In genomic region chr4:81473664-81474265, GRCh38 we compare ENCODE assay signal across 8 cellular contexts. TPM values are rescaled to one million over a fixed set of nuclear protein-coding genes. Genes with fewer than 3 reads are reported as not detected.
DNase-seq lines count a peak whose midpoint lies in the region; ATAC-seq and TF ChIP-seq lines count a peak whose summit lies in the region.
"Not testable (repeated sequence)": the region's sequence is repeated elsewhere in the genome, so short reads cannot be mapped to it uniquely, and the experiment has no call there.

No MANE protein-coding gene starts in this region.

- H3K9me3 ChIP-seq in MG63; mucosa of stomach (ENCODE audit: control insufficient read depth, low read length); transverse colon: not testable (repeated sequence)

- peak overlapping the region; percentile 15 for H3K9ac ChIP-seq in mucosa of stomach (ENCODE audit: low read length)

- H3K4me1 ChIP-seq in mucosa of stomach (ENCODE audit: control insufficient read depth, insufficient read depth, low read length) (peaks cover 27% of the 10 kb centered on the region), transverse colon (peaks cover 11 to 38% (median 26%) of the 10 kb centered on the region in 4 donors)

- 74 to 92% methylated on average over 2 to 13 of the region's 13 CpGs for WGBS in transverse colon (ENCODE audit: low coverage in 1 of 2), 2 donors

- H3K27ac ChIP-seq in brain microvascular endothelial cell: not testable (repeated sequence)
- H3K27ac ChIP-seq in transverse colon: peak overlapping the region; percentile 5 to 97 (median 34)

- H3K27me3 ChIP-seq in MG63; mucosa of stomach (ENCODE audit: control insufficient read depth, insufficient read depth, low read length); transverse colon: not testable (repeated sequence)
- H3K27me3 ChIP-seq in brain microvascular endothelial cell (replicated peaks): peaks cover 22% of the 10 kb centered on the region

- TF ChIP-seq EP300 in transverse colon (IDR thresholded peaks at IDR 0.05; ENCODE audit: low read depth): not testable (repeated sequence)

- intact Hi-C loops in left colon (cut with DNase I, micrococcal nuclease); transverse colon (cut with DNase I; ENCODE audit: low total_unique reads): not testable (repeated sequence)

- DNase-seq in EH (ENCODE audit: low read depth) (peak; percentile 9), MG63 (peak; percentile 65), NCI-H748 (lab: John Stamatoyannopoulos, UW; ENCODE audit: unreplicated experiment) (peak; percentile 65), brain microvascular endothelial cell (peak; percentile 16), epithelial cell of esophagus (ENCODE audit: low read depth) (peak; percentile 86), left colon (peak; percentile 41 to 74), transverse colon (peak; percentile 53)

- H3K4me3 ChIP-seq in MG63; brain microvascular endothelial cell (ENCODE audit: low read depth, low read length); epithelial cell of esophagus (ENCODE audit: low read length); mucosa of stomach (ENCODE audit: low read length); transverse colon: not testable (repeated sequence)

- in situ Hi-C loops in brain microvascular endothelial cell (cut with HindIII; ENCODE audit: low pct_ligation_motif_present, low sequenced_read_pairs); transverse colon (cut with MboI; ENCODE audit: low pct_ligation_motif_present in 1 of 4, low pct_unique_long_range_greater_than_20kb in 1 of 4, low sequenced_read_pairs in 3 of 4): not testable (repeated sequence)

- TF ChIP-seq POLR2A in transverse colon (IDR thresholded peaks at IDR 0.05): not testable (repeated sequence)

- not testable (repeated sequence) for H3K36me3 ChIP-seq in MG63; brain microvascular endothelial cell (replicated peaks); mucosa of stomach (ENCODE audit: control insufficient read depth, insufficient read depth, low read length); transverse colon

- TF ChIP-seq CTCF in brain microvascular endothelial cell (IDR thresholded peaks at IDR 0.05; ENCODE audit: low read depth, low read length, missing control alignments); epithelial cell of esophagus (IDR thresholded peaks at IDR 0.05; ENCODE audit: insufficient read depth, low read depth, low read length, missing control alignments); transverse colon (IDR thresholded peaks at IDR 0.05): not testable (repeated sequence)

- not testable (repeated sequence) for ATAC-seq in left colon

RNA-seq across cellular contexts. Expression of gene RASGEF1B, which starts 2.1 kb away (rescaled TPM):
- total RNA-seq in MG63 (2014; rRNA removed; shearing (Covaris generic); ENCODE audit: low replicate concordance): 0.53 TPM in 1 of 2 replicates, not detected in the other
- 10 to 100 TPM; 13.5 to 24.1 TPM for total RNA-seq in left colon
- total RNA-seq in transverse colon: 10 to 100 TPM; 14.1 to 31.0 (median 26.2) TPM

Comparison
In these comparisons a context has a peak if more than half of its experiments do, and no peak if none do; other contexts are left out.
1. DNase-seq: peak in every context shown above with its lines; median percentile 86 in epithelial cell of esophagus; 65 in MG63; 65 in NCI-H748; 58 in left colon; 53 in transverse colon; 16 in brain microvascular endothelial cell; 9 in EH.